ENCODE assay signal across 7 cellular contexts in genomic region chr13:34750078-34750703, GRCh38.
DNase-seq lines count a peak whose midpoint lies in the region; ATAC-seq and TF ChIP-seq lines count a peak whose summit lies in the region.

No MANE protein-coding gene starts in this region.

- H3K4me3 Mint-ChIP-seq in endothelial cell (ENCODE audit: unreplicated experiment), result peak overlapping the region; percentile 37
- H3K4me3 Mint-ChIP-seq in CD8-positive, alpha-beta T cell, result no peak overlapping the region
- H3K4me3 Mint-ChIP-seq in activated CD4-positive, alpha-beta memory T cell treated with anti-CD3 and anti-CD28 coated beads, Interleukin-2, amount 10 ng/mL, durations not matched to agents 7 days and 5 days, result no peak overlapping the region

- POLR2A ChIA-PET in PC-9 (lab: Charles Lee; ENCODE audit: unreplicated experiment), result no interaction called here
- POLR2A ChIA-PET in CD8-positive, alpha-beta T cell (lab: Charles Lee), result no interaction called here
- POLR2A ChIA-PET in activated CD4-positive, alpha-beta memory T cell treated with anti-CD3 and anti-CD28 coated beads, Interleukin-2, amount 10 ng/mL, durations not matched to agents 7 days and 5 days (lab: Charles Lee), result no interaction called here

- H4K20me1 ChIP-seq in PC-9 (ENCODE audit: insufficient read depth), result no peaks in the 10 kb centered on the region

- no peaks in the 10 kb centered on the region for H3K9me2 ChIP-seq in PC-9 (ENCODE audit: insufficient read depth)

- intact Hi-C loops in PC-9 (cut with micrococcal nuclease; ENCODE audit: unreplicated experiment), result no loop called here
- intact Hi-C loops in CD8-positive, alpha-beta T cell (cut with DNase I, micrococcal nuclease), result no loop called here

- no peaks in the 10 kb centered on the region for H3K4me1 Mint-ChIP-seq in endothelial cell (ENCODE audit: unreplicated experiment)
- no peaks in the 10 kb centered on the region for H3K4me1 Mint-ChIP-seq in CD8-positive, alpha-beta T cell (ENCODE audit: low read depth)
- no peaks in the 10 kb centered on the region for H3K4me1 Mint-ChIP-seq in activated CD4-positive, alpha-beta memory T cell treated with anti-CD3 and anti-CD28 coated beads, Interleukin-2, amount 10 ng/mL, durations not matched to agents 7 days and 5 days

- no peaks in the 10 kb centered on the region for H3K79me2 ChIP-seq in PC-9 (ENCODE audit: low read depth)

- H3F3A ChIP-seq in PC-9 (ENCODE audit: insufficient read depth, low read depth), result no peaks in the 10 kb centered on the region

- CTCF ChIA-PET in PC-9 (lab: Charles Lee), result interaction anchor here (0.6 kb wide), 1 partner anchor 91 kb away, joined by 4 read pairs; no protein-coding TSS in a partner anchor
- CTCF ChIA-PET in CD8-positive, alpha-beta T cell (lab: Charles Lee), result no interaction called here
- CTCF ChIA-PET in activated CD4-positive, alpha-beta memory T cell treated with anti-CD3 and anti-CD28 coated beads, Interleukin-2, amount 10 ng/mL, durations not matched to agents 7 days and 5 days (lab: Charles Lee), result no interaction called here

- H3K36me3 Mint-ChIP-seq in endothelial cell (ENCODE audit: low read depth, unreplicated experiment), result no peaks in the 10 kb centered on the region
- H3K36me3 Mint-ChIP-seq in CD8-positive, alpha-beta T cell, result no peaks in the 10 kb centered on the region
- no peaks in the 10 kb centered on the region for H3K36me3 Mint-ChIP-seq in activated CD4-positive, alpha-beta memory T cell treated with anti-CD3 and anti-CD28 coated beads, Interleukin-2, amount 10 ng/mL, durations not matched to agents 7 days and 5 days (ENCODE audit: low read depth)

- no peaks in the 10 kb centered on the region for H3K36me3 ChIP-seq in PC-9 (ENCODE audit: low read depth)
- H3K36me3 ChIP-seq in CD8-positive, alpha-beta T cell (ENCODE audit: insufficient read depth, low read length), result no peaks in the 10 kb centered on the region

- H3K27me3 Mint-ChIP-seq in endothelial cell (ENCODE audit: unreplicated experiment), result no peaks in the 10 kb centered on the region
- peaks cover 13% of the 10 kb centered on the region for H3K27me3 Mint-ChIP-seq in CD8-positive, alpha-beta T cell (ENCODE audit: low read depth)
- H3K27me3 Mint-ChIP-seq in activated CD4-positive, alpha-beta memory T cell treated with anti-CD3 and anti-CD28 coated beads, Interleukin-2, amount 10 ng/mL, durations not matched to agents 7 days and 5 days, result no peaks in the 10 kb centered on the region

- DNase-seq in NCI-H1417 treated with DMSO at 0.1 percent for 48 hours (lab: John Stamatoyannopoulos, UW), result peak; percentile 30
- DNase-seq in endothelial cell (ENCODE audit: low spot score), result peak; percentile 17
- DNase-seq in omental fat pad (ENCODE audit: low spot score), result no peak
- no peak for DNase-seq in PC-9
- no peak for DNase-seq in CD8-positive, alpha-beta T cell
- DNase-seq in activated CD4-positive, alpha-beta memory T cell treated with anti-CD3 and anti-CD28 coated beads, Interleukin-2, amount 10 ng/mL, durations not matched to agents 7 days and 5 days, result no peak

- no peaks in the 10 kb centered on the region for H3K9me3 Mint-ChIP-seq in endothelial cell (ENCODE audit: unreplicated experiment)
- H3K9me3 Mint-ChIP-seq in CD8-positive, alpha-beta T cell, result no peaks in the 10 kb centered on the region
- H3K9me3 Mint-ChIP-seq in activated CD4-positive, alpha-beta memory T cell treated with anti-CD3 and anti-CD28 coated beads, Interleukin-2, amount 10 ng/mL, durations not matched to agents 7 days and 5 days, result no peaks in the 10 kb centered on the region

- no peak overlapping the region for H3K27ac ChIP-seq in PC-9
- H3K27ac ChIP-seq in CD8-positive, alpha-beta T cell (ENCODE audit: low read depth, low read length), result no peak overlapping the region

- no TSS peak for BruUV-seq in PC-9 (replicated peaks; lab: Mats Ljungman, UMichigan)

- H3K27ac Mint-ChIP-seq in endothelial cell (ENCODE audit: unreplicated experiment), result no peak overlapping the region
- no peak overlapping the region for H3K27ac Mint-ChIP-seq in CD8-positive, alpha-beta T cell
- no peak overlapping the region for H3K27ac Mint-ChIP-seq in activated CD4-positive, alpha-beta memory T cell treated with anti-CD3 and anti-CD28 coated beads, Interleukin-2, amount 10 ng/mL, durations not matched to agents 7 days and 5 days

- no peak overlapping the region for H3K4me3 ChIP-seq in PC-9
- no peak overlapping the region for H3K4me3 ChIP-seq in CD8-positive, alpha-beta T cell (ENCODE audit: low read depth, low read length)

- H3K27me3 ChIP-seq in PC-9 (ENCODE audit: insufficient read depth, low read depth), result no peaks in the 10 kb centered on the region
- no peaks in the 10 kb centered on the region for H3K27me3 ChIP-seq in CD8-positive, alpha-beta T cell (ENCODE audit: insufficient read depth, low read length)

- no peak for TF ChIP-seq CTCF in endothelial cell (IDR thresholded peaks at IDR 0.05; ENCODE audit: unreplicated experiment)
- no peak for TF ChIP-seq CTCF in omental fat pad (IDR thresholded peaks at IDR 0.05)
- TF ChIP-seq CTCF in PC-9 (conservative IDR thresholded peaks at IDR 0.05), result no peak
- no peak for TF ChIP-seq CTCF in CD8-positive, alpha-beta T cell (IDR thresholded peaks at IDR 0.05)

- H3K9me3 ChIP-seq in PC-9 (ENCODE audit: insufficient read depth, low read depth), result no peaks in the 10 kb centered on the region; the same call in 1 of the 2 replicates
- no peaks in the 10 kb centered on the region for H3K9me3 ChIP-seq in CD8-positive, alpha-beta T cell (ENCODE audit: low read length)

- H3K4me2 ChIP-seq in PC-9, result no peak overlapping the region

- H3K4me1 ChIP-seq in PC-9 (replicated peaks; ENCODE audit: insufficient read depth), result no peaks in the 10 kb centered on the region
- H3K4me1 ChIP-seq in CD8-positive, alpha-beta T cell (ENCODE audit: insufficient read depth, low read length), result no peaks in the 10 kb centered on the region

- peak; percentile 56 for ATAC-seq in GM21717 (IDR thresholded peaks at IDR 0.05; ENCODE audit: unreplicated experiment)
- peak; percentile 51 for ATAC-seq in omental fat pad (ENCODE audit: low FRiP score)
- no peak for ATAC-seq in CD8-positive, alpha-beta T cell

- no peak overlapping the region for H2AFZ ChIP-seq in PC-9

Comparison
In these comparisons a context has a peak if more than half of its experiments do, and no peak if none do; other contexts are left out.
1. DNase-seq: peak in NCI-H1417 treated with DMSO at 0.1 percent for 48 hours (single experiment) and endothelial cell (single experiment); none in omental fat pad (single experiment), PC-9 (0 of 2), CD8-positive, alpha-beta T cell (0 of 7) and activated CD4-positive, alpha-beta memory T cell treated with anti-CD3 and anti-CD28 coated beads, Interleukin-2, amount 10 ng/mL, durations not matched to agents 7 days and 5 days (single experiment).